ENCODE assay signal across 22 cellular contexts in the genomic region with DNA sequence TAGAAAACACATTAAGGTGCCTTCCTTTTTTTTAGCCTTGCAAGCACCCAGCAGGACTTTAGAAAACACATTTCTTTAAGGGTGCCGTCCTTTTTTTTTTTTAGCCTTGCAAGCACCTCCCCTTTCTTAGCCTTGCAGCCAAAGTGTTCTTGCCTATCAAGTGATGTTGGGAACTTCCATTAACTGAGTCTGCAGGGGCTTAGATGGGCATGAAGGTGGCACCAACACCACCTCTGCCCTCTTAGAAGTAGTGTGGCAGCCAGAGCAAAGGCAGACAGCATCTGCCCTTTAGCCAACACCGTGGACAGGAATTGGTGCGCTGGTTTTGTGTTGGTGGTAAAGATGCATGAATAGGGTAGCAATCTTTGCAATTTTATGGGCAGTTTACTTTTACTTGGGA.
A peak's percentile ranks its signal among the peaks of the same experiment; 100 is the strongest.
DNase-seq lines count a peak whose midpoint lies in the region; ATAC-seq, FAIRE-seq and TF ChIP-seq lines count a peak whose summit lies in the region.
"Had no signal": no experiment of that assay in that cellular context is flagged by ENCODE, and none has a peak within 500 bp of the region (broad histone marks: within the 10 kb centered on the region; RNA-seq: fewer than 3 reads in every experiment).

No MANE protein-coding gene starts in this region.

- 20 to 25% methylated on average over 1 to 2 of the region's 3 CpGs for WGBS in mesodermal cell (ENCODE audit: insufficient coverage in 2 of 2), 2 experiments

- H3K4me1 Mint-ChIP-seq in endothelial cell (ENCODE audit: unreplicated experiment) = peaks cover 73% of the 10 kb centered on the region

- no peak for ATAC-seq in HG02970 (IDR thresholded peaks at IDR 0.05; ENCODE audit: low FRiP score, unreplicated experiment)

- peaks cover 4% of the 10 kb centered on the region for H3K27me3 Mint-ChIP-seq in endothelial cell (ENCODE audit: unreplicated experiment)

- H3K27ac ChIP-seq in SK-N-MC (no peak overlapping the region), mesodermal cell (ENCODE audit: low read depth, low read length, severe bottlenecking) (peak overlapping the region; percentile 95)
- H3K27ac ChIP-seq: RWPE1, SJSA1 had no signal

- H3K9ac ChIP-seq in SK-N-MC (ENCODE audit: insufficient read length) = no peak overlapping the region

- H3K27ac Mint-ChIP-seq in endothelial cell (ENCODE audit: unreplicated experiment) = peak overlapping the region; percentile 97
- H3K27ac Mint-ChIP-seq: CD4-positive, alpha-beta memory T cell had no signal

- H3K9me3 Mint-ChIP-seq in endothelial cell (ENCODE audit: unreplicated experiment) = no peaks in the 10 kb centered on the region
- H3K9me3 Mint-ChIP-seq: CD4-positive, alpha-beta memory T cell had no signal

- H3K9me3 ChIP-seq in SK-N-MC (ENCODE audit: low read depth, low read length) (no peaks in the 10 kb centered on the region), mesodermal cell (ENCODE audit: control insufficient read depth, low read length) (no peaks in the 10 kb centered on the region)
- H3K9me3 ChIP-seq: SJSA1 had no signal

- H3K4me3 Mint-ChIP-seq in endothelial cell (ENCODE audit: unreplicated experiment) = no peak overlapping the region
- H3K4me3 Mint-ChIP-seq: CD4-positive, alpha-beta memory T cell had no signal

- DNase-seq in ELF-1 (ENCODE audit: low read depth, low spot score) (peak; percentile 26), SK-N-MC (ENCODE audit: low read depth, low spot score) (no peak), endothelial cell (ENCODE audit: low spot score) (no peak), GM19238 (ENCODE audit: insufficient read length, low spot score) (no peak), C1 segment of cervical spinal cord (lab: John Stamatoyannopoulos, UW) (no peak), D721Med (ENCODE audit: insufficient read length, low spot score) (no peak)
- DNase-seq: AML-193; CD4-positive, alpha-beta memory T cell; DND-41; GOT3; Karpas-422; MM.1S; NCI-H1417 treated with DMSO at 0.1 percent for 48 hours; NCI-H2081 treated with DMSO at 0.1 percent for 48 hours; NCI-H226; NCI-H526; NK-92 treated with Interleukin-12 subunit alpha and Interleukin-12 subunit beta, amount 100 ng/mL, for 24 hours had no signal

- peaks cover 51% of the 10 kb centered on the region for H3K4me1 ChIP-seq in mesodermal cell (ENCODE audit: control insufficient read depth, insufficient read depth, low read length, poor library complexity, severe bottlenecking)
- H3K4me1 ChIP-seq: SJSA1 had no signal

- TF ChIP-seq CTCF in endothelial cell (IDR thresholded peaks at IDR 0.05; ENCODE audit: unreplicated experiment) = no peak
- TF ChIP-seq CTCF in D721Med (IDR thresholded peaks at IDR 0.05; ENCODE audit: insufficient read depth, missing control alignments) = no peak

- no peak for FAIRE-seq in D721Med (lab: Jason Lieb, UNC)
- FAIRE-seq: A204.1 had no signal

- H3K36me3 ChIP-seq in SK-N-MC (ENCODE audit: insufficient read depth, low read length) = no peaks in the 10 kb centered on the region
- H3K36me3 ChIP-seq in mesodermal cell (ENCODE audit: control insufficient read depth, insufficient read depth, low read length) = no peaks in the 10 kb centered on the region
- H3K36me3 ChIP-seq: SJSA1 had no signal

- H3K36me3 Mint-ChIP-seq in endothelial cell (ENCODE audit: low read depth, unreplicated experiment) = no peaks in the 10 kb centered on the region
- H3K36me3 Mint-ChIP-seq: CD4-positive, alpha-beta memory T cell had no signal

- H3K4me3 ChIP-seq in SK-N-MC (peak overlapping the region; percentile 53), mesodermal cell (ENCODE audit: extremely low read depth, insufficient read depth, low read length, poor library complexity, severe bottlenecking) (no peak overlapping the region)
- H3K4me3 ChIP-seq: SJSA1 had no signal
